In genomic region chr3:175149675-175150074, GRCh38 we compare ENCODE assay signal across 10 cellular contexts.
DNase-seq lines count a peak whose midpoint lies in the region; ATAC-seq and TF ChIP-seq lines count a peak whose summit lies in the region.
"Had no signal": no experiment of that assay in that cellular context is flagged by ENCODE, and none has a peak within 500 bp of the region (broad histone marks: within the 10 kb centered on the region; RNA-seq: fewer than 3 reads in every experiment).

No MANE protein-coding gene starts in this region.

- no peaks in the 10 kb centered on the region for H3K36me3 ChIP-seq in brain microvascular endothelial cell (replicated peaks)

- H3K36me3 Mint-ChIP-seq in activated CD8-positive, alpha-beta memory T cell treated with anti-CD3 and anti-CD28 coated beads, Interleukin-2, amount 10 ng/mL, durations not matched to agents 7 days and 5 days, result no peaks in the 10 kb centered on the region
- no peaks in the 10 kb centered on the region for H3K36me3 Mint-ChIP-seq in T-cell

- TF ChIP-seq CTCF in brain microvascular endothelial cell (IDR thresholded peaks at IDR 0.05; ENCODE audit: low read depth, low read length, missing control alignments), result no peak

- H3K27ac ChIP-seq in brain microvascular endothelial cell, result no peak overlapping the region

- CTCF ChIA-PET in activated CD8-positive, alpha-beta memory T cell treated with anti-CD3 and anti-CD28 coated beads, Interleukin-2, amount 10 ng/mL, durations not matched to agents 7 days and 5 days (lab: Charles Lee), result no interaction called here
- CTCF ChIA-PET in T-cell (lab: Charles Lee), result no interaction called here

- no peaks in the 10 kb centered on the region for H3K27me3 ChIP-seq in brain microvascular endothelial cell (replicated peaks)

- no peaks in the 10 kb centered on the region for H3K9me3 Mint-ChIP-seq in activated CD8-positive, alpha-beta memory T cell treated with anti-CD3 and anti-CD28 coated beads, Interleukin-2, amount 10 ng/mL, durations not matched to agents 7 days and 5 days (ENCODE audit: low read depth)
- H3K9me3 Mint-ChIP-seq in T-cell, result peaks cover 0 to 7% (median 6%) of the 10 kb centered on the region in 3 donors

- H3K27ac Mint-ChIP-seq in activated CD8-positive, alpha-beta memory T cell treated with anti-CD3 and anti-CD28 coated beads, Interleukin-2, amount 10 ng/mL, durations not matched to agents 7 days and 5 days, result no peak overlapping the region
- no peak overlapping the region for H3K27ac Mint-ChIP-seq in T-cell
- H3K27ac Mint-ChIP-seq: effector memory CD8-positive, alpha-beta T cell; T-helper 1 cell treated with Interleukin-12 subunit alpha and Interleukin-12 subunit beta and Interleukin-4 antibody, amounts not matched to agents 30 μg/mL and 1 μg/mL, for 36 hours had no signal

- in situ Hi-C loops in brain microvascular endothelial cell (cut with HindIII; ENCODE audit: low pct_ligation_motif_present, low sequenced_read_pairs), result no loop called here

- H3K4me3 Mint-ChIP-seq in activated CD8-positive, alpha-beta memory T cell treated with anti-CD3 and anti-CD28 coated beads, Interleukin-2, amount 10 ng/mL, durations not matched to agents 7 days and 5 days, result no peak overlapping the region
- no peak overlapping the region for H3K4me3 Mint-ChIP-seq in T-cell
- H3K4me3 Mint-ChIP-seq: effector memory CD8-positive, alpha-beta T cell; T-helper 1 cell treated with Interleukin-12 subunit alpha and Interleukin-12 subunit beta and Interleukin-4 antibody, amounts not matched to agents 30 μg/mL and 1 μg/mL, for 36 hours had no signal

- ATAC-seq in GM19023 (IDR thresholded peaks at IDR 0.05; ENCODE audit: unreplicated experiment) (peak; percentile 83), HG03457 (IDR thresholded peaks at IDR 0.05; ENCODE audit: unreplicated experiment) (peak; percentile 56), T-cell (replicated peaks in 1 of 4) (no peak)
- no peak for ATAC-seq in activated CD8-positive, alpha-beta memory T cell treated with anti-CD3 and anti-CD28 coated beads, Interleukin-2, amount 10 ng/mL, durations not matched to agents 7 days and 5 days
- ATAC-seq: effector memory CD8-positive, alpha-beta T cell had no signal

- no peaks in the 10 kb centered on the region for H3K4me1 Mint-ChIP-seq in activated CD8-positive, alpha-beta memory T cell treated with anti-CD3 and anti-CD28 coated beads, Interleukin-2, amount 10 ng/mL, durations not matched to agents 7 days and 5 days
- H3K4me1 Mint-ChIP-seq in T-cell, result no peaks in the 10 kb centered on the region

- POLR2A ChIA-PET in T-cell (lab: Charles Lee), result no interaction called here

- no peak overlapping the region for H3K4me3 ChIP-seq in brain microvascular endothelial cell (ENCODE audit: low read depth, low read length)

- no peaks in the 10 kb centered on the region for H3K27me3 Mint-ChIP-seq in activated CD8-positive, alpha-beta memory T cell treated with anti-CD3 and anti-CD28 coated beads, Interleukin-2, amount 10 ng/mL, durations not matched to agents 7 days and 5 days
- no peaks in the 10 kb centered on the region for H3K27me3 Mint-ChIP-seq in T-cell
- H3K27me3 Mint-ChIP-seq: effector memory CD8-positive, alpha-beta T cell had no signal

- DNase-seq in NCI-H524 treated with DMSO at 0.1 percent for 48 hours (lab: John Stamatoyannopoulos, UW) (peak; percentile 99), lung microvascular endothelial cell (ENCODE audit: low read depth in 2 of 2) (peak; percentile 0 to 2), brain microvascular endothelial cell (no peak), T-cell (no peak), HUDEP-2 (lab: John Stamatoyannopoulos, UW; ENCODE audit: unreplicated experiment in 76 of 76) (no peak)
- DNase-seq in activated CD8-positive, alpha-beta memory T cell treated with anti-CD3 and anti-CD28 coated beads, Interleukin-2, amount 10 ng/mL, durations not matched to agents 7 days and 5 days, result no peak
- DNase-seq: effector memory CD8-positive, alpha-beta T cell had no signal

Comparison
In these comparisons a context has a peak if more than half of its experiments do, and no peak if none do; other contexts are left out.
1. ATAC-seq: peak in GM19023 (single experiment) and HG03457 (single experiment); none in activated CD8-positive, alpha-beta memory T cell treated with anti-CD3 and anti-CD28 coated beads, Interleukin-2, amount 10 ng/mL, durations not matched to agents 7 days and 5 days (single experiment) and T-cell (0 of 4).
2. DNase-seq: peak in NCI-H524 treated with DMSO at 0.1 percent for 48 hours (single experiment) and lung microvascular endothelial cell (2 of 2); none in activated CD8-positive, alpha-beta memory T cell treated with anti-CD3 and anti-CD28 coated beads, Interleukin-2, amount 10 ng/mL, durations not matched to agents 7 days and 5 days (single experiment), brain microvascular endothelial cell (single experiment), T-cell (0 of 34) and HUDEP-2 (0 of 76).